In genomic region chr16:566475-567361, GRCh38 we compare ENCODE assay signal across 1 cellular context.
A peak's percentile ranks its signal among the peaks of the same experiment; 100 is the strongest.
TF ChIP-seq lines count a peak whose summit lies in the region.

NHLRC4 (plus strand) TSS chr16:567005; CDS start chr16:568048, 1,043 bp downstream.

TF ChIP-seq in HEK293, 187 proteins besides CTCF, POLR2A, EP300 and RAD21 (continued from another document and continues in another):
- TF ChIP-seq ZNF518A (tag by site-specific recombination; conservative IDR thresholded peaks at IDR 0.05; ENCODE audit: low read depth) (no peak), BCL11B (tag by site-specific recombination; IDR thresholded peaks at IDR 0.05; ENCODE audit: low read depth) (no peak), ZNF843 (tag by site-specific recombination; IDR thresholded peaks at IDR 0.05) (no peak), ZNF114 (tag by site-specific recombination; IDR thresholded peaks at IDR 0.05) (no peak), GLIS2 (tag by site-specific recombination; IDR thresholded peaks at IDR 0.05) (peak; percentile 67), ZFHX2 (tag by site-specific recombination; conservative IDR thresholded peaks at IDR 0.05) (no peak), ZSCAN16 (tag by site-specific recombination; IDR thresholded peaks at IDR 0.05) (no peak), ZNF48 (tag by site-specific recombination; IDR thresholded peaks at IDR 0.05) (no peak), ZBTB6 (tag by site-specific recombination; IDR thresholded peaks at IDR 0.05) (no peak), ZNF121 (tag by site-specific recombination; IDR thresholded peaks at IDR 0.05) (peak; percentile 47; the same call in 1 of the 2 replicates), ZBTB26 (tag by site-specific recombination; optimal IDR thresholded peaks at IDR 0.05) (no peak), OVOL3 (tag by site-specific recombination; IDR thresholded peaks at IDR 0.05) (no peak), ZNF747 (tag by site-specific recombination; IDR thresholded peaks at IDR 0.05) (no peak), ZBTB11 (tag by site-specific recombination; conservative IDR thresholded peaks at IDR 0.05; ENCODE audit: low read depth) (no peak), ZBTB49 (tag by site-specific recombination; IDR thresholded peaks at IDR 0.05; ENCODE audit: low read depth) (no peak), ZNF521 (tag by site-specific recombination; IDR thresholded peaks at IDR 0.05) (no peak), TSHZ1 (tag by site-specific recombination; IDR thresholded peaks at IDR 0.05; ENCODE audit: borderline replicate concordance) (no peak), ZNF660 (tag by site-specific recombination; IDR thresholded peaks at IDR 0.05) (0 out of 2 replicates have a peak, but pooled peaks have one; percentile 17), ZNF280D (tag by site-specific recombination; IDR thresholded peaks at IDR 0.05) (no peak), ZNF223 (tag by site-specific recombination; IDR thresholded peaks at IDR 0.05) (no peak), BCL6B (tag by site-specific recombination; IDR thresholded peaks at IDR 0.05) (no peak), ZNF362 (tag by site-specific recombination; IDR thresholded peaks at IDR 0.05) (no peak), KLF1 (tag by site-specific recombination; IDR thresholded peaks at IDR 0.05) (peak; percentile 35; the same call in 1 of the 2 replicates), ZNF394 (tag by site-specific recombination; IDR thresholded peaks at IDR 0.05; ENCODE audit: borderline replicate concordance) (no peak), EGR2 (tag by site-specific recombination; IDR thresholded peaks at IDR 0.05; ENCODE audit: low read depth) (no peak), ZNF274 (IDR thresholded peaks at IDR 0.05; ENCODE audit: low read length) (no peak), ZNF274 (tag by site-specific recombination; IDR thresholded peaks at IDR 0.05; ENCODE audit: borderline replicate concordance) (no peak), ZEB2 (tag by site-specific recombination; IDR thresholded peaks at IDR 0.05) (0 out of 2 replicates have a peak, but pooled peaks have one; percentile 33)
